22 cellular contexts compared by ENCODE assay signal in the genomic region with DNA sequence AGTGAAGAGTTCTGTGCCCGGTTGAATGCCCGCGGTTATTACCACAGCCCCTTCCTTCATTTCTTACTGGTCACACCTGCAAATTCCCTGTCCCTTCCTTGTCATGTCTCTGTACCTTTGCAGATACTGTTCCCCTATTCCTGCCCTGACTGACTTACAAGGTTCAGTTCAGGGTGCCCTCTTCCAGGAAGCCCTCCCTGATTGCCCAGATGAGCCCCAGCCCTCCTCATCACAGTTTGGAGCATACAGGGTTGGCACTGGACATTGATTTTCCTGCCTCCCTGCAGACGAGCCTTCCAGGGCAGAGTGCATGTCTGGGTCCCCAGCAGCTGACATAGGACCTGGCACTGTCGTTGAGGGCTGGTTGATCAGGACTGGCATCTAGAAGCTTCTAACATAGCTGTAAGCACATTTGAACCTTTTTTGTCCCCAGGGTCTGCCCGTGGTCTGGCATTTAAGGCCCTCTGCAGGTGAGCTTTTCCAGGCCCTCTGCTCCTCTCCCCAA.
"Had no signal": no experiment of that assay in that cellular context is flagged by ENCODE, and none has a peak within 500 bp of the region (broad histone marks: within the 10 kb centered on the region; RNA-seq: fewer than 3 reads in every experiment).

No MANE protein-coding gene starts in this region.

- H3K9me3 ChIP-seq: testis had no signal

- H3K9me3 Mint-ChIP-seq: activated CD4-positive, alpha-beta memory T cell treated with anti-CD3 and anti-CD28 coated beads, Interleukin-2, amount 10 ng/mL, durations not matched to agents 7 days and 5 days; type B pancreatic cell had no signal

- H3K27me3 ChIP-seq: cardiac muscle cell, testis had no signal

- DNase-seq: activated B cell treated with CpG ODN at 0.5 μM for 24 hours; activated CD4-positive, alpha-beta memory T cell treated with anti-CD3 and anti-CD28 coated beads, Interleukin-2, amount 10 ng/mL, durations not matched to agents 7 days and 5 days; activated CD4-positive, alpha-beta T cell treated with anti-CD3 and anti-CD28 coated beads for 4 hours; activated CD8-positive, alpha-beta memory T cell treated with anti-CD3 and anti-CD28 coated beads, Interleukin-2, amount 10 ng/mL, durations not matched to agents 7 days and 5 days; dermis blood vessel endothelial cell; effector memory CD4-positive, alpha-beta T cell; esophagus squamous epithelium; hippocampal formation; left colon; naive B cell; nucleus accumbens; stimulated activated CD4-positive, alpha-beta T cell treated with anti-CD3 and anti-CD28 coated beads, Interleukin-15, amount 100 ng/mL, for 24 hours; stimulated activated CD4-positive, alpha-beta T cell treated with anti-CD3 and anti-CD28 coated beads, Interleukin-2, amount 100 ng/mL, for 48 hours; stomach; T-cell had no signal

- H3K36me3 Mint-ChIP-seq: activated CD8-positive, alpha-beta memory T cell treated with anti-CD3 and anti-CD28 coated beads, Interleukin-2, amount 10 ng/mL, durations not matched to agents 7 days and 5 days; activated naive CD8-positive, alpha-beta T cell; T-cell; type B pancreatic cell had no signal

- H3K36me3 ChIP-seq: cardiac muscle cell, esophagus squamous epithelium, stomach had no signal

- H3K27ac ChIP-seq: cardiac muscle cell, esophagus squamous epithelium, skin epidermis, stomach, testis had no signal

- H3K4me1 Mint-ChIP-seq: activated B cell treated with CpG ODN at 0.5 μM for 24 hours; activated CD4-positive, alpha-beta memory T cell treated with anti-CD3 and anti-CD28 coated beads, Interleukin-2, amount 10 ng/mL, durations not matched to agents 7 days and 5 days; activated CD8-positive, alpha-beta memory T cell treated with anti-CD3 and anti-CD28 coated beads, Interleukin-2, amount 10 ng/mL, durations not matched to agents 7 days and 5 days; naive B cell; T-cell had no signal

- H3K4me3 Mint-ChIP-seq: activated B cell treated with CpG ODN at 0.5 μM for 24 hours; activated CD4-positive, alpha-beta memory T cell treated with anti-CD3 and anti-CD28 coated beads, Interleukin-2, amount 10 ng/mL, durations not matched to agents 7 days and 5 days; activated CD8-positive, alpha-beta memory T cell treated with anti-CD3 and anti-CD28 coated beads, Interleukin-2, amount 10 ng/mL, durations not matched to agents 7 days and 5 days; activated naive CD8-positive, alpha-beta T cell; naive B cell; T-cell; type B pancreatic cell had no signal

- H3K4me3 ChIP-seq: cardiac muscle cell, esophagus squamous epithelium, mucosa of descending colon, skin epidermis, stomach, testis had no signal

- ATAC-seq: activated CD8-positive, alpha-beta memory T cell treated with anti-CD3 and anti-CD28 coated beads, Interleukin-2, amount 10 ng/mL, durations not matched to agents 7 days and 5 days; left colon; mucosa of descending colon; SK-N-SH treated with all-trans-retinoic acid at 6 μM for 48 hours; T-cell had no signal

- H3K27ac Mint-ChIP-seq: activated B cell treated with CpG ODN at 0.5 μM for 24 hours; activated CD4-positive, alpha-beta memory T cell treated with anti-CD3 and anti-CD28 coated beads, Interleukin-2, amount 10 ng/mL, durations not matched to agents 7 days and 5 days; activated CD8-positive, alpha-beta memory T cell treated with anti-CD3 and anti-CD28 coated beads, Interleukin-2, amount 10 ng/mL, durations not matched to agents 7 days and 5 days; activated naive CD8-positive, alpha-beta T cell; naive B cell; T-cell; type B pancreatic cell had no signal
